In the genomic region with DNA sequence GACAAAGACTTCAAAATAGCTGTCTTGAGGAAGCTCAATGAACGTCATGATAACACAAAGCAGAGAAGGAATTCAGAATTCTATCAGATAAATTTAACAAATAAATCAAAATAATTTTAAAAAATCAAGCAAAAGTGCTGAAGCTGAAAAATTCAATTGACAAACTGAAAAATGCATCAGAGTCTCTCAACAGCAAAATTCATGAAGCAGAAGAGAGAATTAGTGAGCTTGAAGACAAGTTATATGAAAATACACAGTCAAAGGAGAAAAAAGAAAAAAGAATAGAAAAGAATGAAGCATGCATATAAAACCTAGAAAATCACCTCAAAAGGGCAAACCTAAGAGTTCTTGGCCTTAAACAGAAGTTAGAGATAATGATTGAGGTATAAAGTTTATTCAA, we compare ENCODE assay signal across 1 cellular context.
TF ChIP-seq lines count a peak whose summit lies in the region.

No MANE protein-coding gene starts in this region.

TF ChIP-seq in K562, 482 proteins besides CTCF, POLR2A, EP300 and RAD21 (continued from another document):
- TF ChIP-seq, protein P1, sequence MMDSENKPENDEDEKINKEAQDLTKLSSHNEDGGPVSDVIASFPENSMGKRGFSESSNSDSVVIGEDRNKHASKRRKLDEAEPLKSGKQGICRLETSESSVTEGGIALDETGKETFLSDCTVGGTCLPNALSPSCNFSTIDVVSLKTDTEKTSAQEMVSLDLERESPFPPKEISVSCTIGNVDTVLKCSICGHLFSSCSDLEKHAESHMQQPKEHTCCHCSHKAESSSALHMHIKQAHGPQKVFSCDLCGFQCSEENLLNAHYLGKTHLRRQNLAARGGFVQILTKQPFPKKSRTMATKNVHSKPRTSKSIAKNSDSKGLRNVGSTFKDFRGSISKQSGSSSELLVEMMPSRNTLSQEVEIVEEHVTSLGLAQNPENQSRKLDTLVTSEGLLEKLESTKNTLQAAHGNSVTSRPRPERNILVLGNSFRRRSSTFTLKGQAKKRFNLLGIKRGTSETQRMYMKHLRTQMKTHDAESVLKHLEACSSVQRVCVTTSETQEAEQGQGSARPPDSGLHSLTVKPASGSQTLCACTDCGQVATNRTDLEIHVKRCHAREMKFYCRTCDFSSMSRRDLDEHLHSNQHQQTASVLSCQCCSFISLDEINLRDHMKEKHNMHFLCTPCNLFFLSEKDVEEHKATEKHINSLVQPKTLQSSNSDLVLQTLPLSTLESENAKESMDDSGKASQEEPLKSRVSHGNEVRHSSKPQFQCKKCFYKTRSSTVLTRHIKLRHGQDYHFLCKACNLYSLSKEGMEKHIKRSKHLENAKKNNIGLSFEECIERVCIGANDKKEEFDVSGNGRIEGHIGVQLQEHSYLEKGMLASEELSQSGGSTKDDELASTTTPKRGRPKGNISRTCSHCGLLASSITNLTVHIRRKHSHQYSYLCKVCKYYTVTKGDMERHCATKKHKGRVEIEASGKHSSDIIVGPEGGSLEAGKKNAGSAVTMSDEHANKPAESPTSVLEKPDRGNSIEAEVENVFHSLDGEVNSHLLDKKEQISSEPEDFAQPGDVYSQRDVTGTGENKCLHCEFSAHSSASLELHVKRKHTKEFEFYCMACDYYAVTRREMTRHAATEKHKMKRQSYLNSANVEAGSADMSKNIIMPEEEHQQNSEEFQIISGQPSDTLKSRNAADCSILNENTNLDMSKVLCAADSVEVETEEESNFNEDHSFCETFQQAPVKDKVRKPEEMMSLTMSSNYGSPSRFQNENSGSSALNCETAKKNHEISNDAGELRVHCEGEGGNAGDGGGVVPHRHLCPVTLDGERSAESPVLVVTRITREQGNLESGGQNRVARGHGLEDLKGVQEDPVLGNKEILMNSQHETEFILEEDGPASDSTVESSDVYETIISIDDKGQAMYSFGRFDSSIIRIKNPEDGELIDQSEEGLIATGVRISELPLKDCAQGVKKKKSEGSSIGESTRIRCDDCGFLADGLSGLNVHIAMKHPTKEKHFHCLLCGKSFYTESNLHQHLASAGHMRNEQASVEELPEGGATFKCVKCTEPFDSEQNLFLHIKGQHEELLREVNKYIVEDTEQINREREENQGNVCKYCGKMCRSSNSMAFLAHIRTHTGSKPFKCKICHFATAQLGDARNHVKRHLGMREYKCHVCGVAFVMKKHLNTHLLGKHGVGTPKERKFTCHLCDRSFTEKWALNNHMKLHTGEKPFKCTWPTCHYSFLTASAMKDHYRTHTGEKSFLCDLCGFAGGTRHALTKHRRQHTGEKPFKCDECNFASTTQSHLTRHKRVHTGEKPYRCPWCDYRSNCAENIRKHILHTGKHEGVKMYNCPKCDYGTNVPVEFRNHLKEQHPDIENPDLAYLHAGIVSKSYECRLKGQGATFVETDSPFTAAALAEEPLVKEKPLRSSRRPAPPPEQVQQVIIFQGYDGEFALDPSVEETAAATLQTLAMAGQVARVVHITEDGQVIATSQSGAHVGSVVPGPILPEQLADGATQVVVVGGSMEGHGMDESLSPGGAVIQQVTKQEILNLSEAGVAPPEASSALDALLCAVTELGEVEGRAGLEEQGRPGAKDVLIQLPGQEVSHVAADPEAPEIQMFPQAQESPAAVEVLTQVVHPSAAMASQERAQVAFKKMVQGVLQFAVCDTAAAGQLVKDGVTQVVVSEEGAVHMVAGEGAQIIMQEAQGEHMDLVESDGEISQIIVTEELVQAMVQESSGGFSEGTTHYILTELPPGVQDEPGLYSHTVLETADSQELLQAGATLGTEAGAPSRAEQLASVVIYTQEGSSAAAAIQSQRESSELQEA (IDR thresholded peaks at IDR 0.05; ENCODE audit: low read depth), result no peak
- no peak for TF ChIP-seq ZNF282 (CRISPR knock-in tag; IDR thresholded peaks at IDR 0.05)
- TF ChIP-seq HLTF (IDR thresholded peaks at IDR 0.05), result peak; percentile 92; the same call in 1 of the 2 replicates
- TF ChIP-seq JUN (IDR thresholded peaks at IDR 0.05; ENCODE audit: borderline replicate concordance, low read depth, low read length), result 0 out of 2 replicates have a peak, but pooled peaks have one; percentile 14
- no peak for TF ChIP-seq JUN (CRISPR knock-in tag; IDR thresholded peaks at IDR 0.05; ENCODE audit: borderline replicate concordance)
- TF ChIP-seq ZFP30 (CRISPR knock-in tag; IDR thresholded peaks at IDR 0.05; ENCODE audit: borderline replicate concordance), result peak; percentile 96
